Comparison of ENCODE assay signal across 13 cellular contexts in genomic region chr1:48228156-48228555, GRCh38. TPM values are rescaled to one million over a fixed set of nuclear protein-coding genes. Genes with fewer than 3 reads are reported as not detected.
DNase-seq lines count a peak whose midpoint lies in the region; TF ChIP-seq lines count a peak whose summit lies in the region.
"Had no signal": no experiment of that assay in that cellular context is flagged by ENCODE, and none has a peak within 500 bp of the region (broad histone marks: within the 10 kb centered on the region; RNA-seq: fewer than 3 reads in every experiment).

No MANE protein-coding gene starts in this region.

- peaks cover 0 to 20% (median 0%) of the 10 kb centered on the region in 3 donors for H3K36me3 ChIP-seq in Peyer's patch
- H3K36me3 ChIP-seq: lower lobe of right lung had no signal

- TF ChIP-seq CTCF in AG10803 (conservative IDR thresholded peaks at IDR 0.05; ENCODE audit: low read length) (0 out of 2 replicates have a peak, but pooled peaks have one; percentile 16), VCaP (conservative IDR thresholded peaks at IDR 0.05) (peak; percentile 18; the same call in 1 of the 2 replicates), Peyer's patch (IDR thresholded peaks at IDR 0.05) (peak in 2 of 6 experiments; percentile 7 to 9)

- H3K27me3 ChIP-seq in Peyer's patch, result no peaks in the 10 kb centered on the region

- H3K4me3 ChIP-seq in AG10803 (ENCODE audit: low read length) (no peak overlapping the region), Peyer's patch (no peak overlapping the region)
- H3K4me3 ChIP-seq: lower lobe of right lung had no signal

- no peak for TF ChIP-seq POLR2A in Peyer's patch (IDR thresholded peaks at IDR 0.05)

- H3K4me1 ChIP-seq in Peyer's patch, result peaks cover 0 to 10% (median 0%) of the 10 kb centered on the region in 4 donors

- DNase-seq in AG10803 (ENCODE audit: low read depth) (no peak), ELF-1 (ENCODE audit: low read depth, low spot score) (peak; percentile 76), islet precursor cell (peak; percentile 69), foreskin melanocyte (no peak), Peyer's patch (no peak), hypothalamus (lab: John Stamatoyannopoulos, UW) (no peak), medulla oblongata (ENCODE audit: extremely low spot score) (no peak)
- DNase-seq: COR-L47, lower lobe of right lung, right cardiac atrium had no signal

- H3K9me3 ChIP-seq in Peyer's patch, result no peaks in the 10 kb centered on the region
- H3K9me3 ChIP-seq: lower lobe of right lung had no signal

- H3K27ac ChIP-seq in VCaP (peak overlapping the region; percentile 52), Peyer's patch (peak overlapping the region in 1 of 4 donors; percentile 5)
- H3K27ac ChIP-seq: lower lobe of right lung had no signal

RNA-seq across cellular contexts. Expression of gene SLC5A9, which starts 5.6 kb away (rescaled TPM):
- total RNA-seq in Peyer's patch, result 100 to 1,000 TPM in 3 of 4 donors, 1 to 10 TPM in 1; 8.3 to 272 (median 210) TPM
- total RNA-seq: fibroblast of lung, NCI-H460 had no signal

Comparison
In these comparisons a context has a peak if more than half of its experiments do, and no peak if none do; other contexts are left out.
1. DNase-seq: peak in ELF-1 (single experiment) and islet precursor cell (single experiment); none in AG10803 (single experiment), foreskin melanocyte (single experiment), Peyer's patch (0 of 3), hypothalamus (0 of 51) and medulla oblongata (single experiment).